9 cellular contexts compared by ENCODE assay signal in the genomic region with DNA sequence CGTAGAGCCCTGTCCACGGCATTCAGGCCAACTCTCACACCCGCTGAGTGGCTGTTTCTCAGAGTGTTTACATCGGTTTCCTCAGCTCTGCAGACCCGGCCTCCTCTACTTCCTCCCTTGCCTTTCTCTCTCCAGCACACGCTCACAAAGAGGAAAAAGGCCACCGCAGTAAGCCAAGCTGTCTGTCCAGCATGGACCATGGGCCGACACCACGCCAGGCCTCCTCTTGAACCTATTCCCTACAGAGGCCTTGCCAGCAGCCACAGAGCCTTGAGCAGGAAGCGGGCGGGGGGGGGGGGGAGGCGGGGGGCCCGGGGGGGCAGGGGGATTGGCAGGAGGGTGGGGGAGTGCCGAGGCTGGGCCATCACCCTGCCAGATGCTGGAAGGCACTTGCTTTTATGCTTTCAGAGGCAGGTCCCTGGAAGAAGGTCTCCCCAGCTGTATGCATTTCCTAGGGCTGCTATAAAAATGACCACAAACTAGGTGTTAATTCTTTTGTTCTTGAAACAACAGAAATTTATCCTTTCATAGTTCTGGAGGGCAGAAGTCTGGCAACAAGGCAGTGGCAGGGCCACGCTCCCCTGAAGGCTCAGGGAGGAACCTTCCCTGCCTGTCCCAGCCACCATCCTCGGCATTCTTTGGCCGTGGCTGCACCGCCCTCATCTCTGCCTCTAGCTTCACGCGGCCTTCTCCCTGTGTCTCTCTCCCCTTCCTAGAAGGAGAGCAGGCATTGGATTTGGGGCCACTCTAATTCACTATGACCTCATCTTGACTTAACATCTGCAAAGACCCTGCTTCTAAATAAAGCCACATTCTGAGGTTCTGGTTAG.
A peak's percentile ranks its signal among the peaks of the same experiment; 100 is the strongest.
DNase-seq lines count a peak whose midpoint lies in the region; ATAC-seq and TF ChIP-seq lines count a peak whose summit lies in the region.
"Had no signal": no experiment of that assay in that cellular context is flagged by ENCODE, and none has a peak within 500 bp of the region (broad histone marks: within the 10 kb centered on the region; RNA-seq: fewer than 3 reads in every experiment).

No MANE protein-coding gene starts in this region.

- H3K27ac ChIP-seq in AG04450 (ENCODE audit: low read depth, low read length): peak overlapping the region; percentile 43
- H3K27ac ChIP-seq in KOPT-K1 (ENCODE audit: low read depth, low read length, poor library complexity, severe bottlenecking): peak overlapping the region; percentile 90
- H3K27ac ChIP-seq in ascending aorta: peak overlapping the region; percentile 90 to 95
- H3K27ac ChIP-seq in transverse colon: peak overlapping the region; percentile 79 to 86 (median 83)
- H3K27ac ChIP-seq: VCaP had no signal

- 20 to 40% methylated on average over 1 to 18 of the region's 20 CpGs for WGBS in transverse colon (ENCODE audit: low coverage in 1 of 2), 2 donors

- no peak for TF ChIP-seq POLR2A in transverse colon (IDR thresholded peaks at IDR 0.05)

- no peak for TF ChIP-seq EP300 in transverse colon (IDR thresholded peaks at IDR 0.05; ENCODE audit: low read depth)

- CTCF ChIA-PET in AG04450 (lab: Charles Lee): interaction anchor here (0.8 kb wide), 1 partner anchor 133 kb away, joined by 3 read pairs; no protein-coding TSS in a partner anchor

- TF ChIP-seq CTCF in AG04450 (IDR thresholded peaks at IDR 0.05; ENCODE audit: low read depth, low read length) (no peak), ascending aorta (IDR thresholded peaks at IDR 0.05) (peak in 1 of 3 experiments; percentile 15), transverse colon (IDR thresholded peaks at IDR 0.05) (no peak)

- peak; percentile 59 for ATAC-seq in left lobe of liver

- no peak overlapping the region for H3K4me3 ChIP-seq in AG04450 (ENCODE audit: low read depth, low read length)
- no peak overlapping the region for H3K4me3 ChIP-seq in ascending aorta
- H3K4me3 ChIP-seq in transverse colon: no peak overlapping the region

- DNase-seq in AG04450 (ENCODE audit: low read depth, low spot score): no peak
- DNase-seq in ascending aorta (ENCODE audit: low spot score in 2 of 2): peak; percentile 58 to 81
- DNase-seq in left lobe of liver (ENCODE audit: low spot score): no peak
- DNase-seq in transverse colon: peak; percentile 47
- DNase-seq in stimulated activated CD4-positive, alpha-beta T cell treated with anti-CD3 and anti-CD28 coated beads, Interleukin-2, amount 100 ng/mL, for 48 hours: no peak
- no peak for DNase-seq in activated CD4-positive, CD25-positive, alpha-beta regulatory T cell treated with anti-CD3 and anti-CD28 coated beads, Interleukin-2, amount 50 U/mL, for 72 hours
- no peak for DNase-seq in NCI-H187 treated with DMSO at 0.1 percent for 48 hours (lab: John Stamatoyannopoulos, UW)

- no peaks in the 10 kb centered on the region for H3K36me3 ChIP-seq in KOPT-K1 (ENCODE audit: insufficient read depth, low read length)
- H3K36me3 ChIP-seq in ascending aorta: no peaks in the 10 kb centered on the region
- no peaks in the 10 kb centered on the region for H3K36me3 ChIP-seq in transverse colon

- peaks cover 15 to 38% of the 10 kb centered on the region in 2 donors for H3K4me1 ChIP-seq in ascending aorta
- H3K4me1 ChIP-seq in transverse colon: peaks cover 12 to 46% (median 27%) of the 10 kb centered on the region in 4 donors

- H3K9me3 ChIP-seq in AG04450 (ENCODE audit: control insufficient read depth, insufficient read depth, low read length): peaks cover 5% of the 10 kb centered on the region
- no peaks in the 10 kb centered on the region for H3K9me3 ChIP-seq in KOPT-K1 (ENCODE audit: insufficient read depth, low read length, poor library complexity, severe bottlenecking)
- peaks cover 0 to 7% of the 10 kb centered on the region in 2 donors for H3K9me3 ChIP-seq in ascending aorta
- H3K9me3 ChIP-seq in transverse colon: no peaks in the 10 kb centered on the region

- intact Hi-C loops in ascending aorta (cut with DNase I) (loop anchor here (5.0 kb wide), 2 partner anchors 198 to 253 kb away; a partner anchor contains a TSS), transverse colon (cut with DNase I; ENCODE audit: low total_unique reads) (no loop called here)

- in situ Hi-C loops in transverse colon (cut with MboI; ENCODE audit: low pct_ligation_motif_present in 1 of 4, low pct_unique_long_range_greater_than_20kb in 1 of 4, low sequenced_read_pairs in 3 of 4): no loop called here

- POLR2A ChIA-PET in AG04450 (lab: Yijun Ruan, JAX): interaction anchor here (0.9 to 1.2 kb wide), 2 partner anchors 16 to 179 kb away, joined by 3 read pairs; no protein-coding TSS in a partner anchor

- H3K27me3 ChIP-seq in AG04450 (ENCODE audit: control insufficient read depth, insufficient read depth, low read length) (no peaks in the 10 kb centered on the region), ascending aorta (no peaks in the 10 kb centered on the region), transverse colon (no peaks in the 10 kb centered on the region)

Comparison
In these comparisons a context has a peak if more than half of its experiments do, and no peak if none do; other contexts are left out.
1. DNase-seq: peak in ascending aorta (2 of 2) and transverse colon (single experiment); none in AG04450 (single experiment), left lobe of liver (single experiment), stimulated activated CD4-positive, alpha-beta T cell treated with anti-CD3 and anti-CD28 coated beads, Interleukin-2, amount 100 ng/mL, for 48 hours (0 of 2), activated CD4-positive, CD25-positive, alpha-beta regulatory T cell treated with anti-CD3 and anti-CD28 coated beads, Interleukin-2, amount 50 U/mL, for 72 hours (single experiment) and NCI-H187 treated with DMSO at 0.1 percent for 48 hours (single experiment).
2. Peak in every context shown above with its lines, with median percentiles within 50 percentile points of each other: H3K27ac ChIP-seq.